In genomic region chr16:10876799-10877341, GRCh38 we compare ENCODE assay signal across 7 cellular contexts. TPM values are rescaled to one million over a fixed set of nuclear protein-coding genes. Genes with fewer than 3 reads are reported as not detected.
A peak's percentile ranks its signal among the peaks of the same experiment; 100 is the strongest.
DNase-seq lines count a peak whose midpoint lies in the region; ATAC-seq and TF ChIP-seq lines count a peak whose summit lies in the region.

Gene CIITA (plus strand): TSS chr16:10877202. CDS start chr16:10877331, 129 bp downstream.

- peak; percentile 90 for TF ChIP-seq POLR2A in GM18505 (IDR thresholded peaks at IDR 0.05; ENCODE audit: borderline replicate concordance, extremely low read depth, insufficient read depth, insufficient read length)

- H3K4ac ChIP-seq in H9 (ENCODE audit: low read depth, low read length), result no peak within 1 kb of the TSS

- H3K4me3 ChIP-seq in fibroblast of lung (replicated peaks in 1 of 4; ENCODE audit: control extremely low read depth in 1 of 4, insufficient read depth in 1 of 4, low read depth in 3 of 4, low read length in 4 of 4), result no peak within 1 kb of the TSS

- H3K9me3 ChIP-seq in H9 (ENCODE audit: control insufficient read depth, low read depth, low read length), result no peaks in the 10 kb centered on the region
- no peaks in the 10 kb centered on the region for H3K9me3 ChIP-seq in fibroblast of lung (ENCODE audit: control insufficient read depth, insufficient read depth, low read depth, low read length)

- no peak within 1 kb of the TSS for H2BK20ac ChIP-seq in H9 (ENCODE audit: low read depth, low read length, poor library complexity, severe bottlenecking)

- H3K27me3 Mint-ChIP-seq in H9 (ENCODE audit: low read depth), result peaks cover 22% of the 10 kb centered on the region
- H3K27me3 Mint-ChIP-seq in activated CD4-positive, alpha-beta memory T cell treated with anti-CD3 and anti-CD28 coated beads, Interleukin-2, amount 10 ng/mL, durations not matched to agents 7 days and 5 days, result no peaks in the 10 kb centered on the region

- H3K79me2 ChIP-seq in H9 (ENCODE audit: insufficient read depth, low read length) (no peaks in the 10 kb centered on the region), fibroblast of lung (ENCODE audit: control insufficient read depth, insufficient read depth, low read length) (no peaks in the 10 kb centered on the region)

- peak; percentile 49 for ATAC-seq in GM18505 (IDR thresholded peaks at IDR 0.05; ENCODE audit: unreplicated experiment)

- H4K8ac ChIP-seq in H9 (replicated peaks; ENCODE audit: insufficient read length, low read depth, low read length), result no peak within 1 kb of the TSS

- H3K4me3 Mint-ChIP-seq in H9, result 0 out of 5 replicates have a peak within 1 kb of the TSS, but pooled peaks of 1 of the 2 experiments have one; percentile 7
- H3K4me3 Mint-ChIP-seq in activated CD4-positive, alpha-beta memory T cell treated with anti-CD3 and anti-CD28 coated beads, Interleukin-2, amount 10 ng/mL, durations not matched to agents 7 days and 5 days, result peak within 1 kb of the TSS; percentile 96

- no peak within 1 kb of the TSS for H3K23ac ChIP-seq in H9 (ENCODE audit: insufficient read length, low read depth, low read length)

- no peak within 1 kb of the TSS for H2BK15ac ChIP-seq in H9 (ENCODE audit: low read depth, low read length)

- no peaks in the 10 kb centered on the region; the same call in 1 of the 2 replicates for H3K4me1 ChIP-seq in H9 (ENCODE audit: insufficient read depth, low read length)
- H3K4me1 ChIP-seq in fibroblast of lung (ENCODE audit: control insufficient read depth, extremely low read depth, insufficient read depth, low read length), result peaks cover 9% of the 10 kb centered on the region

- H3K23me2 ChIP-seq in H9 (ENCODE audit: insufficient read length, low read depth, low read length, poor library complexity, severe bottlenecking), result peaks cover 5% of the 10 kb centered on the region

- H3K27ac ChIP-seq in H9 (ENCODE audit: insufficient read length, low read depth, low read length) (no peak within 1 kb of the TSS), fibroblast of lung (ENCODE audit: insufficient read depth, low read length) (no peak within 1 kb of the TSS)

- POLR2A ChIA-PET in activated CD4-positive, alpha-beta memory T cell treated with anti-CD3 and anti-CD28 coated beads, Interleukin-2, amount 10 ng/mL, durations not matched to agents 7 days and 5 days (lab: Charles Lee), result interaction anchor here (0.7 to 3.6 kb wide), 16 partner anchors 8 to 920 kb away, joined by 3 to 44 read pairs (median 5); partner anchors contain the start of genes DEXI, NUBP1, SOCS1 and ZC3H7A

- no peak within 1 kb of the TSS for H2BK12ac ChIP-seq in H9 (ENCODE audit: insufficient read length, low read depth, low read length)

- no peak within 1 kb of the TSS for H2BK120ac ChIP-seq in H9 (ENCODE audit: low read depth, low read length, poor library complexity, severe bottlenecking)

- TF ChIP-seq CTCF in H9 (conservative IDR thresholded peaks at IDR 0.05) (no peak), fibroblast of lung (conservative IDR thresholded peaks at IDR 0.05 in 1 of 2, IDR thresholded peaks at IDR 0.05 in 1 of 2; ENCODE audit: low read depth in 1 of 2, low read length in 2 of 2) (no peak)

- no peak within 1 kb of the TSS for H4K91ac ChIP-seq in H9 (ENCODE audit: insufficient read length, low read depth, low read length)

- no peak within 1 kb of the TSS for H2AK5ac ChIP-seq in H9 (ENCODE audit: insufficient read length, low read length)

- H3K27me3 ChIP-seq in H9 (ENCODE audit: insufficient read depth, low read length) (peaks cover 4% of the 10 kb centered on the region; the same call in 1 of the 2 replicates), fibroblast of lung (ENCODE audit: control insufficient read depth, insufficient read depth, low read length) (no peaks in the 10 kb centered on the region)

- H3K4me2 ChIP-seq in H9 (ENCODE audit: insufficient read depth, insufficient read length, low read length) (no peak within 1 kb of the TSS), fibroblast of lung (ENCODE audit: extremely low read depth, insufficient read depth, low read length) (no peak within 1 kb of the TSS)

- H4K20me1 ChIP-seq in H9 (ENCODE audit: control insufficient read depth, insufficient read depth, insufficient read length) (no peaks in the 10 kb centered on the region), fibroblast of lung (ENCODE audit: control insufficient read depth, extremely low read depth, insufficient read depth, low read length) (no peaks in the 10 kb centered on the region)

- H3K9ac ChIP-seq in H9 (ENCODE audit: extremely low read depth, insufficient read length, low read length), result no peak within 1 kb of the TSS
- H3K9ac ChIP-seq in fibroblast of lung (ENCODE audit: insufficient read depth, low read length), result no peak within 1 kb of the TSS

- peaks cover 12 to 28% of the 10 kb centered on the region in 2 experiments for H3K4me1 Mint-ChIP-seq in H9
- H3K4me1 Mint-ChIP-seq in activated CD4-positive, alpha-beta memory T cell treated with anti-CD3 and anti-CD28 coated beads, Interleukin-2, amount 10 ng/mL, durations not matched to agents 7 days and 5 days, result peaks cover 93% of the 10 kb centered on the region

- no peak within 1 kb of the TSS for H3K18ac ChIP-seq in H9 (ENCODE audit: insufficient read length, low read depth, low read length)

- CTCF ChIA-PET in activated CD4-positive, alpha-beta memory T cell treated with anti-CD3 and anti-CD28 coated beads, Interleukin-2, amount 10 ng/mL, durations not matched to agents 7 days and 5 days (lab: Charles Lee), result interaction anchor here (1.0 to 3.0 kb wide), 8 partner anchors 9 to 136 kb away, joined by 3 to 13 read pairs (median 6); partner anchors contain the start of genes DEXI and NUBP1

- DNase-seq in H9, result peak; percentile 41
- peak; percentile 97 for DNase-seq in M059J (ENCODE audit: low read depth)
- peak; percentile 80 for DNase-seq in activated CD4-positive, alpha-beta memory T cell treated with anti-CD3 and anti-CD28 coated beads, Interleukin-2, amount 10 ng/mL, durations not matched to agents 7 days and 5 days
- peak; percentile 65 to 90 for DNase-seq in fibroblast of lung (ENCODE audit: low read depth in 2 of 2)
- DNase-seq in putamen (ENCODE audit: low spot score), result peak; percentile 62
- DNase-seq in NCI-H1105 treated with DMSO at 0.1 percent for 48 hours (lab: John Stamatoyannopoulos, UW), result no peak

- H3K14ac ChIP-seq in H9 (ENCODE audit: insufficient read depth, low read length), result no peak within 1 kb of the TSS

- WGBS in H9 (ENCODE audit: extremely low coverage, insufficient read length, low lambda C conversion rate), result no CpG with 5 or more reads among the region's 9 CpGs

- H3K79me1 ChIP-seq in H9 (ENCODE audit: insufficient read depth, low read depth, low read length, poor library complexity, severe bottlenecking), result no peaks in the 10 kb centered on the region

- H3K36me3 Mint-ChIP-seq in H9 (ENCODE audit: insufficient read depth in 1 of 3, low read depth in 3 of 3), result no peaks in the 10 kb centered on the region
- peaks cover 19% of the 10 kb centered on the region for H3K36me3 Mint-ChIP-seq in activated CD4-positive, alpha-beta memory T cell treated with anti-CD3 and anti-CD28 coated beads, Interleukin-2, amount 10 ng/mL, durations not matched to agents 7 days and 5 days (ENCODE audit: low read depth)

- H3K9me3 Mint-ChIP-seq in H9, result peaks cover 0 to 3% of the 10 kb centered on the region in 2 experiments; a peak in 1 of 5 replicates
- H3K9me3 Mint-ChIP-seq in activated CD4-positive, alpha-beta memory T cell treated with anti-CD3 and anti-CD28 coated beads, Interleukin-2, amount 10 ng/mL, durations not matched to agents 7 days and 5 days, result no peaks in the 10 kb centered on the region

- no peak within 1 kb of the TSS for H3T11ph ChIP-seq in H9 (ENCODE audit: low read length)

- H3K27ac Mint-ChIP-seq in H9, result no peak within 1 kb of the TSS; a peak in 2 of 7 replicates
- H3K27ac Mint-ChIP-seq in activated CD4-positive, alpha-beta memory T cell treated with anti-CD3 and anti-CD28 coated beads, Interleukin-2, amount 10 ng/mL, durations not matched to agents 7 days and 5 days, result peak within 1 kb of the TSS; percentile 87

- H2BK5ac ChIP-seq in H9 (ENCODE audit: insufficient read length, low read length), result no peak within 1 kb of the TSS

- no peak within 1 kb of the TSS for H4K5ac ChIP-seq in H9 (ENCODE audit: insufficient read length, low read depth, low read length)

- H2AFZ ChIP-seq in H9 (ENCODE audit: low read length) (no peak within 1 kb of the TSS), fibroblast of lung (ENCODE audit: low read length) (no peak within 1 kb of the TSS)

- no peak within 1 kb of the TSS for H3K56ac ChIP-seq in H9 (ENCODE audit: insufficient read length, low read depth, low read length)

- no peaks in the 10 kb centered on the region for H3K36me3 ChIP-seq in fibroblast of lung (ENCODE audit: control insufficient read depth, insufficient read depth, low read length)

RNA-seq across cellular contexts. Expression of gene CIITA, which starts in this region (rescaled TPM):
- total RNA-seq in H9 (2021) (not detected in 2 replicates), fibroblast of lung (0.51 and 0.66 TPM in 2 replicates)
- total RNA-seq in M059J (2014; rRNA removed; shearing (Covaris generic)), result 0.71 and 1.0 TPM in 2 replicates
- total RNA-seq in activated CD4-positive, alpha-beta memory T cell treated with anti-CD3 and anti-CD28 coated beads, Interleukin-2, amount 10 ng/mL, durations not matched to agents 7 days and 5 days, result 10 to 100 TPM; 48.5 to 48.9 TPM
- 0.27 and 0.40 TPM in 2 replicates for polyA plus RNA-seq in fibroblast of lung
- 0.39 and 0.57 TPM in 2 replicates for polyA plus RNA-seq in fibroblast of lung (2012)
- polyA minus RNA-seq in fibroblast of lung (ENCODE audit: low replicate concordance), result 0.59 and 0.98 TPM in 2 replicates

Comparison
In these comparisons a context has a peak if more than half of its experiments do, and no peak if none do; other contexts are left out.
1. RNA of gene CIITA (total RNA-seq): 48.5 to 48.9 TPM in activated CD4-positive, alpha-beta memory T cell treated with anti-CD3 and anti-CD28 coated beads, Interleukin-2, amount 10 ng/mL, durations not matched to agents 7 days and 5 days; 0.71 to 1.0 TPM in M059J, 0.51 to 0.66 TPM in fibroblast of lung and not detected in H9; every median in the first group is over 10 times any median in the second.
2. Peak in DNase-seq in H9; RNA of the gene not detected or under 1 TPM.
3. Peak in DNase-seq in fibroblast of lung; RNA of the gene not detected or under 1 TPM.